Comparison of ENCODE assay signal across 1 cellular context in genomic region chr5:40991168-40991980, GRCh38.
TF ChIP-seq lines count a peak whose summit lies in the region.

No MANE protein-coding gene starts in this region.

TF ChIP-seq in HepG2, 621 proteins besides CTCF, POLR2A, EP300 and RAD21 (continued from another document and continues in another):
- TF ChIP-seq ZNF142 (CRISPR knock-in tag; IDR thresholded peaks at IDR 0.05) (no peak), DRAP1 (CRISPR knock-in tag; IDR thresholded peaks at IDR 0.05) (peak; percentile 40; the same call in 1 of the 2 replicates), ZNF772 (CRISPR knock-in tag; IDR thresholded peaks at IDR 0.05) (no peak), ZNF337 (CRISPR knock-in tag; IDR thresholded peaks at IDR 0.05; ENCODE audit: borderline replicate concordance, low read depth) (no peak), TEF (CRISPR knock-in tag; IDR thresholded peaks at IDR 0.05) (no peak), NR2F1 (CRISPR knock-in tag; IDR thresholded peaks at IDR 0.05) (peak; percentile 79 to 91), FOXA1 (IDR thresholded peaks at IDR 0.05) (no peak), FOXA1 (CRISPR knock-in tag; IDR thresholded peaks at IDR 0.05) (peak; percentile 60), GRHL1 (CRISPR knock-in tag; conservative IDR thresholded peaks at IDR 0.05) (no peak), TOPORS (CRISPR knock-in tag; IDR thresholded peaks at IDR 0.05) (no peak), ZNF800 (CRISPR knock-in tag; IDR thresholded peaks at IDR 0.05) (no peak), ZBTB10 (CRISPR knock-in tag; IDR thresholded peaks at IDR 0.05; ENCODE audit: borderline replicate concordance) (no peak), PLSCR1 (CRISPR knock-in tag; IDR thresholded peaks at IDR 0.05; ENCODE audit: borderline replicate concordance) (no peak), TMF1 (CRISPR knock-in tag; IDR thresholded peaks at IDR 0.05; ENCODE audit: low read depth) (no peak), TFAP4 (IDR thresholded peaks at IDR 0.05; ENCODE audit: borderline replicate concordance, low read depth) (peak; percentile 18; the same call in 1 of the 2 replicates), GPN1 (CRISPR knock-in tag; IDR thresholded peaks at IDR 0.05; ENCODE audit: borderline replicate concordance) (no peak), GATA4 (IDR thresholded peaks at IDR 0.05; ENCODE audit: borderline replicate concordance, low read depth) (peak; percentile 54; the same call in 1 of the 2 replicates), RXRB (CRISPR knock-in tag; IDR thresholded peaks at IDR 0.05; ENCODE audit: borderline replicate concordance) (peak; percentile 92), SETDB1 (CRISPR knock-in tag; IDR thresholded peaks at IDR 0.05; ENCODE audit: borderline replicate concordance) (no peak), RXRA (CRISPR knock-in tag; IDR thresholded peaks at IDR 0.05) (peak; percentile 71; the same call in 1 of the 2 replicates), ZBTB7A (CRISPR knock-in tag; IDR thresholded peaks at IDR 0.05) (no peak), REL (CRISPR knock-in tag; conservative IDR thresholded peaks at IDR 0.05) (no peak), ELF3 (CRISPR knock-in tag; IDR thresholded peaks at IDR 0.05) (peak; percentile 84), ZBTB43 (CRISPR knock-in tag; conservative IDR thresholded peaks at IDR 0.05) (peak; percentile 70; the same call in 1 of the 2 replicates), MED13 (CRISPR knock-in tag; IDR thresholded peaks at IDR 0.05) (no peak), THAP9 (CRISPR knock-in tag; IDR thresholded peaks at IDR 0.05; ENCODE audit: borderline replicate concordance) (no peak), PREB (CRISPR knock-in tag; IDR thresholded peaks at IDR 0.05) (no peak), PHF20 (CRISPR knock-in tag; IDR thresholded peaks at IDR 0.05) (no peak), HOXD1 (CRISPR knock-in tag; IDR thresholded peaks at IDR 0.05) (no peak), ZNF777 (CRISPR knock-in tag; IDR thresholded peaks at IDR 0.05) (no peak), GFI1 (CRISPR knock-in tag; IDR thresholded peaks at IDR 0.05; ENCODE audit: borderline replicate concordance) (peak; percentile 96), ESRRA (CRISPR knock-in tag; IDR thresholded peaks at IDR 0.05; ENCODE audit: low read depth) (peak; percentile 53; the same call in 1 of the 2 replicates), FOXM1 (CRISPR knock-in tag; IDR thresholded peaks at IDR 0.05) (no peak), SP1 (IDR thresholded peaks at IDR 0.05) (no peak), SP1 (CRISPR knock-in tag; IDR thresholded peaks at IDR 0.05) (no peak), SMC3 (IDR thresholded peaks at IDR 0.05; ENCODE audit: low read length) (0 out of 2 replicates have a peak, but pooled peaks have one; percentile 22), ZNF878 (CRISPR knock-in tag; IDR thresholded peaks at IDR 0.05) (peak; percentile 85; the same call in 1 of the 2 replicates), ZNF205 (CRISPR knock-in tag; IDR thresholded peaks at IDR 0.05) (no peak), ZKSCAN8 (CRISPR knock-in tag; IDR thresholded peaks at IDR 0.05; ENCODE audit: borderline replicate concordance) (peak; percentile 75; the same call in 1 of the 2 replicates), AGO2 (optimal IDR thresholded peaks at IDR 0.05; ENCODE audit: low read depth, low read length) (no peak), HNRNPH1 (optimal IDR thresholded peaks at IDR 0.05; ENCODE audit: low read depth, low read length) (no peak), DPF2 (CRISPR knock-in tag; IDR thresholded peaks at IDR 0.05; ENCODE audit: borderline replicate concordance, low read depth) (peak; percentile 51; the same call in 1 of the 2 replicates)
